In genomic region chr2:238401539-238401938, GRCh38 we compare ENCODE assay signal across 23 cellular contexts. TPM values are rescaled to one million over a fixed set of nuclear protein-coding genes. Genes with fewer than 3 reads are reported as not detected.
A peak's percentile ranks its signal among the peaks of the same experiment; 100 is the strongest.
DNase-seq lines count a peak whose midpoint lies in the region; ATAC-seq and TF ChIP-seq lines count a peak whose summit lies in the region.
"Had no signal": no experiment of that assay in that cellular context is flagged by ENCODE, and none has a peak within 500 bp of the region (broad histone marks: within the 10 kb centered on the region; RNA-seq: fewer than 3 reads in every experiment).

No MANE protein-coding gene starts in this region.

- no peak for TF ChIP-seq CTCF in RWPE1 (conservative IDR thresholded peaks at IDR 0.05; ENCODE audit: low read depth)
- no peak for TF ChIP-seq CTCF in epithelial cell of esophagus (IDR thresholded peaks at IDR 0.05; ENCODE audit: insufficient read depth, low read depth, low read length, missing control alignments)
- TF ChIP-seq CTCF in mucosa of descending colon (IDR thresholded peaks at IDR 0.05), result no peak
- no peak for TF ChIP-seq CTCF in stomach (IDR thresholded peaks at IDR 0.05)
- no peak for TF ChIP-seq CTCF in smooth muscle cell (IDR thresholded peaks at IDR 0.05; ENCODE audit: borderline replicate concordance, insufficient read depth, poor library complexity, severe bottlenecking)

- CTCF ChIA-PET in RWPE1 (lab: Yijun Ruan, JAX), result interaction anchor here (0.5 to 1.5 kb wide), 3 partner anchors 30 to 1216 kb away, joined by 3 to 5 read pairs (median 4); no protein-coding TSS in a partner anchor

- H3K27me3 ChIP-seq in stomach (no peaks in the 10 kb centered on the region), smooth muscle cell (ENCODE audit: low read depth) (no peaks in the 10 kb centered on the region)
- H3K27me3 ChIP-seq: BLaER1 had no signal

- no peaks in the 10 kb centered on the region for H3F3A ChIP-seq in smooth muscle cell (ENCODE audit: low read depth)

- 85 to 95% (median 90%) methylated on average over 9 of the region's 9 CpGs for WGBS in stomach, 5 donors
- WGBS in smooth muscle cell (ENCODE audit: low lambda C conversion rate), result 93% methylated on average over 9 of the region's 9 CpGs

- intact Hi-C loops in mucosa of descending colon (cut with DNase I, micrococcal nuclease), result no loop called here
- intact Hi-C loops in stomach (cut with DNase I; ENCODE audit: low total_unique reads), result no loop called here

- peak; percentile 89 for ATAC-seq in mucosa of descending colon
- no peak for ATAC-seq in GM21390 (IDR thresholded peaks at IDR 0.05; ENCODE audit: unreplicated experiment)

- H3K79me2 ChIP-seq in smooth muscle cell (ENCODE audit: low read depth), result no peaks in the 10 kb centered on the region

- H3K4me3 ChIP-seq in epithelial cell of esophagus (ENCODE audit: low read length) (no peak overlapping the region), mucosa of descending colon (no peak overlapping the region), stomach (no peak overlapping the region), smooth muscle cell (no peak overlapping the region)
- H3K4me3 ChIP-seq: BLaER1, GM23248 had no signal

- no peaks in the 10 kb centered on the region for H3K4me1 ChIP-seq in mucosa of descending colon (ENCODE audit: low read depth)
- no peaks in the 10 kb centered on the region for H3K4me1 ChIP-seq in stomach
- H3K4me1 ChIP-seq in smooth muscle cell (ENCODE audit: low read depth), result peaks cover 5% of the 10 kb centered on the region

- H3K27ac ChIP-seq in RWPE1 (peak overlapping the region; percentile 25), stomach (no peak overlapping the region), smooth muscle cell (ENCODE audit: low read depth) (no peak overlapping the region)
- H3K27ac ChIP-seq: BLaER1, GM23248, KMS-11 had no signal

- no peak overlapping the region for H3K9ac ChIP-seq in smooth muscle cell (ENCODE audit: low read depth)
- H3K9ac ChIP-seq: BLaER1, GM23248, KMS-11 had no signal

- H4K20me1 ChIP-seq in smooth muscle cell (ENCODE audit: low read depth), result no peaks in the 10 kb centered on the region
- H4K20me1 ChIP-seq: BLaER1 had no signal

- DNase-seq in RWPE1 (ENCODE audit: low spot score) (no peak), epithelial cell of esophagus (ENCODE audit: low read depth) (peak; percentile 37), mucosa of descending colon (peak in 2 of 3 donors; percentile 72 to 77), stomach (peak; percentile 1), smooth muscle cell (lab: John Stamatoyannopoulos, UW; ENCODE audit: unreplicated experiment) (no peak)
- DNase-seq in activated CD8-positive, alpha-beta memory T cell treated with anti-CD3 and anti-CD28 coated beads, Interleukin-2, amount 50 U/mL, for 48 hours, result no peak
- DNase-seq: CD4-positive, CD25-positive, alpha-beta regulatory T cell; DMS153; DND-41; GM23248; H7; IMR-90; MM.1S; NCI-H1048; NCI-H1417; NCI-H1694; NCI-H2081; NCI-H2227 treated with DMSO at 0.1 percent for 48 hours; NCI-H69; SHP77 treated with DMSO at 0.1 percent for 48 hours had no signal

- POLR2A ChIA-PET in RWPE1 (lab: Yijun Ruan, JAX; ENCODE audit: low non-redundant PET), result no interaction called here

- H3K4me2 ChIP-seq in smooth muscle cell, result no peak overlapping the region
- H3K4me2 ChIP-seq: BLaER1, KMS-11 had no signal

- no peak for TF ChIP-seq EP300 in stomach (IDR thresholded peaks at IDR 0.05)

- TF ChIP-seq POLR2A in stomach (IDR thresholded peaks at IDR 0.05), result no peak

- no peaks in the 10 kb centered on the region for H3K9me3 ChIP-seq in mucosa of descending colon
- no peaks in the 10 kb centered on the region for H3K9me3 ChIP-seq in stomach
- no peaks in the 10 kb centered on the region for H3K9me3 ChIP-seq in smooth muscle cell (replicated peaks; ENCODE audit: low read depth)
- H3K9me3 ChIP-seq: BLaER1 had no signal

- no peaks in the 10 kb centered on the region for H3K36me3 ChIP-seq in mucosa of descending colon (ENCODE audit: low read depth)
- H3K36me3 ChIP-seq in stomach, result peaks cover 0 to 50% (median 24%) of the 10 kb centered on the region in 4 donors
- peaks cover 6% of the 10 kb centered on the region for H3K36me3 ChIP-seq in smooth muscle cell (ENCODE audit: low read depth)

- no peak overlapping the region for H2AFZ ChIP-seq in smooth muscle cell (ENCODE audit: low read depth)
- H2AFZ ChIP-seq: GM23248 had no signal

RNA-seq across cellular contexts. Expression of gene ASB1, which starts 25.2 kb away (rescaled TPM):
- total RNA-seq in mucosa of descending colon (10 to 100 TPM; 23.5 to 41.7 (median 24.6) TPM), stomach (10 to 100 TPM; 10.7 to 36.8 (median 20.6) TPM), smooth muscle cell (10.9 and 24.8 TPM in 2 replicates)
- polyA plus RNA-seq in stomach (10 to 100 TPM; 15.4 to 20.6 (median 16.5) TPM), smooth muscle cell (27.3 and 37.5 TPM in 2 replicates)

Comparison
In these comparisons a context has a peak if more than half of its experiments do, and no peak if none do; other contexts are left out.
1. DNase-seq: peak in epithelial cell of esophagus (single experiment), mucosa of descending colon (2 of 3) and stomach (single experiment); none in RWPE1 (single experiment), activated CD8-positive, alpha-beta memory T cell treated with anti-CD3 and anti-CD28 coated beads, Interleukin-2, amount 50 U/mL, for 48 hours (single experiment) and smooth muscle cell (single experiment).